In genomic region chr7:152107945-152108344, GRCh38 we compare ENCODE assay signal across 25 cellular contexts.
"Had no signal": no experiment of that assay in that cellular context is flagged by ENCODE, and none has a peak within 500 bp of the region (broad histone marks: within the 10 kb centered on the region; RNA-seq: fewer than 3 reads in every experiment).

No MANE protein-coding gene starts in this region.

- H3K4me1 ChIP-seq: adrenal gland, body of pancreas had no signal

- H3K27me3 ChIP-seq: adrenal gland, body of pancreas, dorsolateral prefrontal cortex had no signal

- DNase-seq: activated CD4-positive, alpha-beta memory T cell treated with anti-CD3 and anti-CD28 coated beads for 36 hours; activated CD4-positive, alpha-beta T cell treated with anti-CD3 and anti-CD28 coated beads for 36 hours; activated CD4-positive, alpha-beta T cell treated with anti-CD3 and anti-CD28 coated beads, Interleukin-2, amount 10 ng/mL, durations not matched to agents 24 days and 14 days; activated CD4-positive, CD25-positive, alpha-beta regulatory T cell; activated CD4-positive, CD25-positive, alpha-beta regulatory T cell treated with anti-CD3 and anti-CD28 coated beads, Interleukin-2, amount 50 U/mL, for 72 hours; activated CD8-positive, alpha-beta memory T cell treated with anti-CD3 and anti-CD28 coated beads, Interleukin-2, amount 10 ng/mL, durations not matched to agents 7 days and 5 days; activated CD8-positive, alpha-beta memory T cell treated with anti-CD3 and anti-CD28 coated beads, Interleukin-2, amount 50 U/mL, for 4 hours; activated CD8-positive, alpha-beta T cell treated with anti-CD3 and anti-CD28 coated beads, Interleukin-2, amount 10 ng/mL, durations not matched to agents 7 days and 5 days; activated effector memory CD4-positive, alpha-beta T cell treated with anti-CD3 and anti-CD28 coated beads, Interleukin-2, amount 50 U/mL, for 16 hours; activated naive CD4-positive, alpha-beta T cell treated with anti-CD3 and anti-CD28 coated beads for 36 hours; activated naive CD8-positive, alpha-beta T cell treated with anti-CD3 and anti-CD28 coated beads for 36 hours; activated naive CD8-positive, alpha-beta T cell treated with anti-CD3 and anti-CD28 coated beads, Interleukin-2, amount 50 U/mL, for 24 hours; activated T-cell treated with anti-CD3 and anti-CD28 coated beads, Interleukin-2, amount 50 U/mL, for 1 hour; activated T-cell treated with anti-CD3 and anti-CD28 coated beads, Interleukin-2, amount 50 U/mL, for 48 hours; adrenal gland; amygdala; aorta; body of pancreas; dorsolateral prefrontal cortex; effector memory CD4-positive, alpha-beta T cell; endodermal cell; foreskin fibroblast; T-helper 2 cell had no signal

- H3K4me3 ChIP-seq: adrenal gland, body of pancreas, coronary artery, dorsolateral prefrontal cortex had no signal

- H3K9me3 ChIP-seq: adrenal gland, body of pancreas had no signal

- ATAC-seq: activated CD4-positive, alpha-beta T cell treated with anti-CD3 and anti-CD28 coated beads for 36 hours; activated CD8-positive, alpha-beta memory T cell treated with anti-CD3 and anti-CD28 coated beads, Interleukin-2, amount 10 ng/mL, durations not matched to agents 7 days and 5 days; activated CD8-positive, alpha-beta T cell treated with anti-CD3 and anti-CD28 coated beads, Interleukin-2, amount 10 ng/mL, durations not matched to agents 7 days and 5 days; activated naive CD8-positive, alpha-beta T cell treated with anti-CD3 and anti-CD28 coated beads, Interleukin-2, amount 50 U/mL, for 24 hours; esophagus mucosa had no signal

- H3K27ac ChIP-seq: adrenal gland, body of pancreas, coronary artery, dorsolateral prefrontal cortex had no signal
